In the genomic region with DNA sequence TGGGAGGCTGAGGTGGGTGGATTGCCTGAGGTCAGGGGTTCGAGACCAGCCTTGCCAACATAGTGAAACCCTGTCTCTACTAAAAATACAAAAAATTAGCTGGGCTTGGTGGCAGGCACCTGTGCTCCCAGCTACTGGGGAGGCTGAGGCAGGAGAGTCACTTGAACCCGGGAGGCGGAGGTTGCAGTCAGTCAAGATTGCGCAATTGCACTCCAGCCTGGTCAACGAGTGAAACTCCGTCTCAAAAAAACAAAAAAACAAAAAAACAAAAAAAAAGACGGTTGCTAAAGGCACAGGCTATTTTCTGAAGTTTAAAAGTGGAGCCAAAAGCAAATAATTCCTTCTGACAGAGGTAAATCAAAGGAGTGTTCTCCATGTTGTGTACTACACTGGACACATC, we compare ENCODE assay signal across 6 cellular contexts.
TF ChIP-seq lines count a peak whose summit lies in the region.
"Not testable (repeated sequence)": the region's sequence is repeated elsewhere in the genome, so short reads cannot be mapped to it uniquely, and the experiment has no call there.

No MANE protein-coding gene starts in this region.

TF ChIP-seq in A549, 52 proteins besides CTCF, POLR2A, EP300 and RAD21:
- peak; percentile 45 to 77 for TF ChIP-seq CEBPB (IDR thresholded peaks at IDR 0.05)

TF ChIP-seq in IMR-90, 13 proteins besides CTCF, POLR2A, EP300 and RAD21:
- TF ChIP-seq CEBPB (IDR thresholded peaks at IDR 0.05; ENCODE audit: low read depth, low read length) = peak; percentile 80

TF ChIP-seq in Ishikawa, 13 proteins besides CTCF, POLR2A, EP300 and RAD21:
- TF ChIP-seq CEBPB (IDR thresholded peaks at IDR 0.05) = peak; percentile 67

TF ChIP-seq in K562, 482 proteins besides CTCF, POLR2A, EP300 and RAD21:
- not testable (repeated sequence) for TF ChIP-seq CEBPG (CRISPR knock-in tag; IDR thresholded peaks at IDR 0.05)
- TF ChIP-seq CEBPG (tag; conservative IDR thresholded peaks at IDR 0.05 in 1 of 2, IDR thresholded peaks at IDR 0.05 in 1 of 2) (peak in 1 of 2 experiments; percentile 84; a peak in 2 of 4 replicates), CEBPB (tag; IDR thresholded peaks at IDR 0.05) (peak; percentile 76)

TF ChIP-seq in H1, 55 proteins besides CTCF, POLR2A, EP300 and RAD21:
- peak; percentile 88 for TF ChIP-seq CEBPB (IDR thresholded peaks at IDR 0.05; ENCODE audit: low read depth, low read length)

TF ChIP-seq in HepG2, 621 proteins besides CTCF, POLR2A, EP300 and RAD21:
- TF ChIP-seq CEBPB (IDR thresholded peaks at IDR 0.05; ENCODE audit: borderline replicate concordance, low read depth, low read length) = peak; percentile 71; the same call in 1 of the 2 replicates
